ENCODE assay signal across 21 cellular contexts in the genomic region with DNA sequence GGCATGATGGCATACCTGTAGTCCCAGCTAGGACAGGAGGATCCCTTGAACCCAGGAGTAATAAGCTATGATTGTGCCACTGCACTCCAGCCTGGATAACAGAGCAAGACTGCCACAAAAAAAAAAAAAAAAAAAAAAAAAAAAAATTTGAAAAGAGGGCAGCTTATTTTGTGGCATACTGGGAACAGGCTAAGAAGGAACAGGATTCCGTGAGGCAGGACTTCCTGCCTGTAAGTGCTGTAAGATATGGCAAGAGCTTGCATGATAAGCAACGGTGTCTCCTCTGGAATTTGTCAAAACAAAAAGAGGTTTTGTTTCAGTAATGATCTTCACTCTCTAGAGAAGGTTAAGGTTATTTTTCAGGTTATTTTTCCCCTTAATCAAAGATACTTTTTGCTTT.
"Had no signal": no experiment of that assay in that cellular context is flagged by ENCODE, and none has a peak within 500 bp of the region (broad histone marks: within the 10 kb centered on the region; RNA-seq: fewer than 3 reads in every experiment).

No MANE protein-coding gene starts in this region.

- H3K9me3 ChIP-seq: neutrophil, pancreas, sigmoid colon, thoracic aorta, tibial nerve, upper lobe of right lung, uterus had no signal

- H3K4me3 ChIP-seq: pancreas, sigmoid colon, thoracic aorta, tibial nerve, upper lobe of right lung, uterus had no signal

- ATAC-seq: effector memory CD8-positive, alpha-beta T cell; esophagus mucosa; foreskin keratinocyte; left lobe of liver; natural killer cell; pancreas; stimulated activated naive B cell treated with anti-CD40 and anti-IgM and Interleukin-4, amounts not matched to agents 10 μg/mL and 1 μg/mL and 100 μg/mL, for 72 hours; upper lobe of right lung had no signal

- H3K4me1 ChIP-seq: foreskin keratinocyte, pancreas, sigmoid colon, tibial nerve, uterus had no signal

- FAIRE-seq: keratinocyte, pancreas had no signal

- H3K36me3 ChIP-seq: uterus had no signal

- DNase-seq: cortex of kidney; effector memory CD8-positive, alpha-beta T cell; foreskin keratinocyte; glutamatergic neuron; hypothalamus; immature natural killer cell; mesenchymal stem cell; natural killer cell; pancreas; sigmoid colon; stimulated activated CD4-positive, alpha-beta T cell treated with anti-CD3 and anti-CD28 coated beads, Interleukin-4, amount 100 ng/mL, for 4 hours; stimulated activated naive B cell treated with anti-CD40 and anti-IgM and Interleukin-4, amounts not matched to agents 10 μg/mL and 1 μg/mL and 100 μg/mL, for 72 hours; upper lobe of right lung; uterus had no signal

- H3K27ac ChIP-seq: epithelial cell of prostate, foreskin keratinocyte, neutrophil, pancreas, sigmoid colon, thoracic aorta, tibial nerve, upper lobe of right lung, uterus had no signal

- H3K27me3 ChIP-seq: foreskin keratinocyte, neutrophil, pancreas, sigmoid colon, tibial nerve, upper lobe of right lung, uterus had no signal
